ENCODE assay signal across 1 cellular context in the genomic region with DNA sequence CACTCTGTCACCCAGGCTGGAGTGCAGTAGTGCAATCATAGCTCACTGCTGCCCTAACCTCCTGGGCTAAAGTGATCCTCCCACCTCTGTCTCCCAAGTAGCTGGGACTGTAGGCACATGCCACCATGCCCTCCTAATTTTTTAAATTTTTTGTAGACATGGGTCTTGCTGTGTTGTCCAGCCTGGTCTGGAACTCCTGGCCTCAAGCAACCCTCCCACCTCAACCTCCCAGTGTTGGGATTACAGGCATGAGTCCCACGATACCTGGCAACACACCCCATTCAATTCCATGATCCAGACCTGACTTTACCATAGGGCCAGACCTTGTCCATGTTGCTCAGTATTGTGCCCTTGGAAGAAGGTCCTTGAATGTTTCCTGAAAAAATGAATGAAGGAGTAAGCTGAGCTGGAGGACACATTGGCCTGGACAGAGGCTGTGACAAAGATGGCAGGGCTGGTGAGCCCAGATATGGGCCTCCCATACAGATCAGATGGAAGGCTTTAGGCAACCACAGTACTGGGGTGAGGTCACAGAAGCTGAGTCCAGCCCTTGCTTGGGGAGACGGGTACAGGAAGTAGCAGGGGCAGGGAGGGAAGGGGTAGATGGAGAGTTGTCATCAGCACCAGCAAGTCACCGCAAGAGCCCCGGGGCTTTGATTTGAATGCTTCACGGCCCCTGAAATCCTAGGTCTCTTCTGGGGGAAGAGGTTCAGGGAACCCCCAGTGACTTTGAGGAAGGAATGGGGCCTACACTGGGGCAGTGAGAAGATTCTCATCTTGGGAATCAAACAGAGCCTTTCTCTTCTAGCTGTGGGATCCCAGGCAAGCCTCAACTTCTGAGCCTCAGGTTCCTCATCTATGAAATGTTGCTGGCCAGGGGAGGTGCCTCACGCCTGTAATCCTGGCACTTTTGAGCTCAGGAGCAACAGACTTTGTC.
TF ChIP-seq lines count a peak whose summit lies in the region.

No MANE protein-coding gene starts in this region.

TF ChIP-seq in K562, 482 proteins besides CTCF, POLR2A, EP300 and RAD21 (continued from another document and continues in another):
- TF ChIP-seq ZNF146 (CRISPR knock-in tag; IDR thresholded peaks at IDR 0.05; ENCODE audit: unreplicated experiment): no peak
- TF ChIP-seq ZNF174 (CRISPR knock-in tag; IDR thresholded peaks at IDR 0.05): no peak
- TF ChIP-seq, protein P1, sequence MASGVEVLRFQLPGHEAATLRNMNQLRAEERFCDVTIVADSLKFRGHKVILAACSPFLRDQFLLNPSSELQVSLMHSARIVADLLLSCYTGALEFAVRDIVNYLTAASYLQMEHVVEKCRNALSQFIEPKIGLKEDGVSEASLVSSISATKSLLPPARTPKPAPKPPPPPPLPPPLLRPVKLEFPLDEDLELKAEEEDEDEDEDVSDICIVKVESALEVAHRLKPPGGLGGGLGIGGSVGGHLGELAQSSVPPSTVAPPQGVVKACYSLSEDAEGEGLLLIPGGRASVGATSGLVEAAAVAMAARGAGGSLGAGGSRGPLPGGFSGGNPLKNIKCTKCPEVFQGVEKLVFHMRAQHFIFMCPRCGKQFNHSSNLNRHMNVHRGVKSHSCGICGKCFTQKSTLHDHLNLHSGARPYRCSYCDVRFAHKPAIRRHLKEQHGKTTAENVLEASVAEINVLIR (CRISPR knock-in tag; IDR thresholded peaks at IDR 0.05): no peak
- TF ChIP-seq ARNT (IDR thresholded peaks at IDR 0.05): no peak
- TF ChIP-seq CREB3L1 (IDR thresholded peaks at IDR 0.05; ENCODE audit: borderline replicate concordance, low read depth): no peak
- TF ChIP-seq KDM4B (IDR thresholded peaks at IDR 0.05; ENCODE audit: borderline replicate concordance in 2 of 2, low read depth in 1 of 2): no peak
- 0 out of 2 replicates have a peak, but pooled peaks have one; percentile 27 for TF ChIP-seq JUND (IDR thresholded peaks at IDR 0.05; ENCODE audit: borderline replicate concordance, low read depth, low read length)
- no peak; the same call in 2 of the 3 replicates for TF ChIP-seq JUND (tag; IDR thresholded peaks at IDR 0.05; ENCODE audit: borderline replicate concordance, low read depth, low read length)
- TF ChIP-seq THRAP3 (IDR thresholded peaks at IDR 0.05; ENCODE audit: borderline replicate concordance): no peak
- no peak for TF ChIP-seq MXI1 (IDR thresholded peaks at IDR 0.05; ENCODE audit: low read depth, low read length)
- no peak for TF ChIP-seq TBP (optimal IDR thresholded peaks at IDR 0.05; ENCODE audit: low read depth, low read length)
- TF ChIP-seq HDAC8 (tag; IDR thresholded peaks at IDR 0.05): no peak
- TF ChIP-seq RREB1 (CRISPR knock-in tag; IDR thresholded peaks at IDR 0.05): peak; percentile 92
- TF ChIP-seq ZNF354B (CRISPR knock-in tag; IDR thresholded peaks at IDR 0.05): no peak
- peak; percentile 64 for TF ChIP-seq CBFA2T3 (IDR thresholded peaks at IDR 0.05)
- TF ChIP-seq L3MBTL2 (IDR thresholded peaks at IDR 0.05): 0 out of 2 replicates have a peak, but pooled peaks have one; percentile 10
- TF ChIP-seq ZFPM2 (CRISPR knock-in tag; IDR thresholded peaks at IDR 0.05): no peak
- TF ChIP-seq CREM (IDR thresholded peaks at IDR 0.05; ENCODE audit: low read depth): peak; percentile 59
- no peak for TF ChIP-seq NR0B1 (IDR thresholded peaks at IDR 0.05; ENCODE audit: partially characterized antibody)
- no peak for TF ChIP-seq GMEB1 (CRISPR knock-in tag; IDR thresholded peaks at IDR 0.05)
- TF ChIP-seq VEZF1 (CRISPR knock-in tag; IDR thresholded peaks at IDR 0.05): peak; percentile 34; the same call in 1 of the 2 replicates
- TF ChIP-seq ZNF224 (CRISPR knock-in tag; IDR thresholded peaks at IDR 0.05): no peak
- no peak for TF ChIP-seq CXXC5 (CRISPR knock-in tag; IDR thresholded peaks at IDR 0.05)
- TF ChIP-seq CREB5 (CRISPR knock-in tag; IDR thresholded peaks at IDR 0.05): no peak
- no peak for TF ChIP-seq TCF7 (IDR thresholded peaks at IDR 0.05; ENCODE audit: borderline replicate concordance)
- TF ChIP-seq MIER1 (IDR thresholded peaks at IDR 0.05; ENCODE audit: low read depth): no peak
- no peak for TF ChIP-seq PREB (CRISPR knock-in tag; IDR thresholded peaks at IDR 0.05)
- no peak for TF ChIP-seq ZNF347 (CRISPR knock-in tag; IDR thresholded peaks at IDR 0.05; ENCODE audit: low read depth)
- TF ChIP-seq, protein P2, sequence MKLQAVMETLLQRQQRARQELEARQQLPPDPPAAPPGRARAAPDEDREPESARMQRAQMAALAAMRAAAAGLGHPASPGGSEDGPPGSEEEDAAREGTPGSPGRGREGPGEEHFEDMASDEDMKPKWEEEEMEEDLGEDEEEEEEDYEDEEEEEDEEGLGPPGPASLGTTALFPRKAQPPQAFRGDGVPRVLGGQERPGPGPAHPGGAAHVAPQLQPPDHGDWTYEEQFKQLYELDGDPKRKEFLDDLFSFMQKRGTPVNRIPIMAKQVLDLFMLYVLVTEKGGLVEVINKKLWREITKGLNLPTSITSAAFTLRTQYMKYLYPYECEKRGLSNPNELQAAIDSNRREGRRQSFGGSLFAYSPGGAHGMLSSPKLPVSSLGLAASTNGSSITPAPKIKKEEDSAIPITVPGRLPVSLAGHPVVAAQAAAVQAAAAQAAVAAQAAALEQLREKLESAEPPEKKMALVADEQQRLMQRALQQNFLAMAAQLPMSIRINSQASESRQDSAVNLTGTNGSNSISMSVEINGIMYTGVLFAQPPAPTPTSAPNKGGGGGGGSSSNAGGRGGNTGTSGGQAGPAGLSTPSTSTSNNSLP (IDR thresholded peaks at IDR 0.05; ENCODE audit: borderline replicate concordance, low read depth, low read length): no peak
- no peak for TF ChIP-seq ZFX (CRISPR knock-in tag; IDR thresholded peaks at IDR 0.05)
- TF ChIP-seq RBFOX2 (IDR thresholded peaks at IDR 0.05; ENCODE audit: low read depth, low read length): no peak
- TF ChIP-seq DEAF1 (CRISPR knock-in tag; IDR thresholded peaks at IDR 0.05): no peak
- peak; percentile 49; the same call in 1 of the 2 replicates for TF ChIP-seq GABPA (tag; conservative IDR thresholded peaks at IDR 0.05; ENCODE audit: low read depth)
- TF ChIP-seq ATF7 (IDR thresholded peaks at IDR 0.05): no peak
